ENCODE assay signal across 13 cellular contexts in genomic region chr1:61980561-61980960, GRCh38.
DNase-seq lines count a peak whose midpoint lies in the region; TF ChIP-seq lines count a peak whose summit lies in the region.
"Had no signal": no experiment of that assay in that cellular context is flagged by ENCODE, and none has a peak within 500 bp of the region (broad histone marks: within the 10 kb centered on the region; RNA-seq: fewer than 3 reads in every experiment).

No MANE protein-coding gene starts in this region.

- H3K4me2 ChIP-seq in mesenchymal stem cell (ENCODE audit: low read length, poor library complexity, severe bottlenecking) = no peak overlapping the region

- no peak overlapping the region for H3K4ac ChIP-seq in mesenchymal stem cell (ENCODE audit: low read depth in 1 of 2, low read length in 2 of 2)

- no peak overlapping the region for H3K18ac ChIP-seq in mesenchymal stem cell (ENCODE audit: low read depth in 1 of 2, low read length in 2 of 2)

- intact Hi-C loops in A673 (cut with micrococcal nuclease; ENCODE audit: unreplicated experiment) = no loop called here

- H3K79me1 ChIP-seq in mesenchymal stem cell (replicated peaks; ENCODE audit: low read length, poor library complexity, severe bottlenecking) = no peaks in the 10 kb centered on the region

- H4K91ac ChIP-seq in mesenchymal stem cell (ENCODE audit: low read length) = no peak overlapping the region

- H3K27ac ChIP-seq in A673 (ENCODE audit: low read depth, low read length, poor library complexity, severe bottlenecking) (no peak overlapping the region), HEK293 (ENCODE audit: extremely low read depth, low read depth, low read length) (no peak overlapping the region), mesenchymal stem cell (ENCODE audit: low read length, poor library complexity, severe bottlenecking) (no peak overlapping the region)
- H3K27ac ChIP-seq: heart left ventricle, pancreas, Peyer's patch had no signal

- H3K4me1 ChIP-seq in A673 (ENCODE audit: insufficient read depth, low read length, poor library complexity, severe bottlenecking) (peaks cover 10% of the 10 kb centered on the region), HEK293 (ENCODE audit: control insufficient read depth, insufficient read depth, low read length) (no peaks in the 10 kb centered on the region), mesenchymal stem cell (ENCODE audit: control insufficient read depth, insufficient read depth, low read depth, low read length) (no peaks in the 10 kb centered on the region)
- H3K4me1 ChIP-seq: pancreas, Peyer's patch had no signal

- no TSS peak for BruUV-seq in A673 (replicated peaks; lab: Mats Ljungman, UMichigan)

- no peak overlapping the region for H3K14ac ChIP-seq in mesenchymal stem cell (ENCODE audit: low read length in 2 of 2)

- H2BK5ac ChIP-seq in mesenchymal stem cell (ENCODE audit: low read depth, low read length, poor library complexity, severe bottlenecking) = no peak overlapping the region

- H3K9ac ChIP-seq in mesenchymal stem cell (ENCODE audit: low read length) = no peak overlapping the region

- H2AK5ac ChIP-seq in mesenchymal stem cell (ENCODE audit: low read length, severe bottlenecking) = no peak overlapping the region

- H2BK15ac ChIP-seq in mesenchymal stem cell (ENCODE audit: low read depth, poor library complexity, severe bottlenecking) = peak overlapping the region; percentile 67

- no peaks in the 10 kb centered on the region for H3K9me3 ChIP-seq in A673 (ENCODE audit: low read depth, low read length, poor library complexity, severe bottlenecking)
- no peaks in the 10 kb centered on the region for H3K9me3 ChIP-seq in HEK293 (ENCODE audit: control insufficient read depth, insufficient read depth, low read depth, low read length)
- H3K9me3 ChIP-seq in mesenchymal stem cell (ENCODE audit: control insufficient read depth, low read length) = no peaks in the 10 kb centered on the region
- H3K9me3 ChIP-seq: heart left ventricle, pancreas, Peyer's patch had no signal

- POLR2A ChIA-PET in A673 (lab: Charles Lee; ENCODE audit: low non-redundant PET) (no interaction called here), HEK293 (lab: Yijun Ruan, JAX) (no interaction called here)

- H3K36me3 ChIP-seq in A673 (ENCODE audit: insufficient read depth, low read length, poor library complexity, severe bottlenecking) (no peaks in the 10 kb centered on the region), HEK293 (ENCODE audit: control insufficient read depth in 2 of 2, insufficient read depth in 1 of 2, low read length in 2 of 2) (no peaks in the 10 kb centered on the region), mesenchymal stem cell (ENCODE audit: control insufficient read depth in 1 of 2, insufficient read depth in 2 of 2, low read depth in 1 of 2, low read length in 2 of 2) (no peaks in the 10 kb centered on the region)
- H3K36me3 ChIP-seq: heart left ventricle, pancreas, Peyer's patch had no signal

- 83% methylated on average over 3 of the region's 4 CpGs for WGBS in mesenchymal stem cell

- no peak overlapping the region for H2BK120ac ChIP-seq in mesenchymal stem cell (ENCODE audit: low read depth, low read length)

- no peak overlapping the region for H2AFZ ChIP-seq in mesenchymal stem cell (ENCODE audit: low read depth, low read length)

- CTCF ChIA-PET in A673 (lab: Charles Lee) (no interaction called here), HEK293 (lab: Yijun Ruan, JAX) (no interaction called here)

- no peak overlapping the region for H2BK12ac ChIP-seq in mesenchymal stem cell (ENCODE audit: low read length in 2 of 2)

- no peak for TF ChIP-seq CTCF in A673 (conservative IDR thresholded peaks at IDR 0.05; ENCODE audit: low read depth, low read length)
- TF ChIP-seq CTCF in HEK293 (tag by site-specific recombination; IDR thresholded peaks at IDR 0.05) = no peak

- no peak overlapping the region for H3K4me3 ChIP-seq in A673 (ENCODE audit: low read depth, low read length, poor library complexity, severe bottlenecking)
- no peak overlapping the region for H3K4me3 ChIP-seq in HEK293 (ENCODE audit: low read depth, low read length)
- no peak overlapping the region for H3K4me3 ChIP-seq in mesenchymal stem cell (ENCODE audit: insufficient read depth in 1 of 2, low read depth in 1 of 2, low read length in 2 of 2)
- H3K4me3 ChIP-seq: heart left ventricle, pancreas, Peyer's patch had no signal

- H3K27me3 ChIP-seq in A673 (replicated peaks; ENCODE audit: insufficient read depth, low read depth, low read length, poor library complexity) (no peaks in the 10 kb centered on the region), mesenchymal stem cell (ENCODE audit: control insufficient read depth in 1 of 2, insufficient read depth in 1 of 2, low read length in 2 of 2) (no peaks in the 10 kb centered on the region)
- H3K27me3 ChIP-seq: heart left ventricle, pancreas, Peyer's patch had no signal

- DNase-seq in A673 (ENCODE audit: low spot score) = peak; percentile 74
- DNase-seq in brain pericyte (ENCODE audit: low read depth, low spot score) = peak; percentile 77
- peak; percentile 5 for DNase-seq in mesenchymal stem cell
- no peak for DNase-seq in NCI-H446 treated with DMSO at 0.1 percent for 48 hours (lab: John Stamatoyannopoulos, UW)
- no peak for DNase-seq in COR-L47 (lab: John Stamatoyannopoulos, UW)
- no peak for DNase-seq in activated naive CD4-positive, alpha-beta T cell treated with Interleukin-2 at 50 U/mL for 16 hours
- DNase-seq in NCI-H526 treated with DMSO at 0.1 percent for 48 hours (lab: John Stamatoyannopoulos, UW) = no peak
- DNase-seq: activated naive CD8-positive, alpha-beta T cell treated with anti-CD3 and anti-CD28 coated beads, Interleukin-2, amount 10 ng/mL, durations not matched to agents 7 days and 5 days; effector memory CD4-positive, alpha-beta T cell; heart left ventricle; pancreas; Peyer's patch had no signal

- H4K8ac ChIP-seq in mesenchymal stem cell (ENCODE audit: low read length) = no peak overlapping the region

- H3K23ac ChIP-seq in mesenchymal stem cell (ENCODE audit: low read length in 2 of 2) = no peak overlapping the region

TF ChIP-seq in HEK293, 187 proteins besides CTCF, POLR2A, EP300 and RAD21:
- TF ChIP-seq SCRT2 (tag by site-specific recombination; IDR thresholded peaks at IDR 0.05) (peak; percentile 66), ZSCAN23 (tag by site-specific recombination; IDR thresholded peaks at IDR 0.05) (no peak), PATZ1 (tag by site-specific recombination; IDR thresholded peaks at IDR 0.05) (no peak), WT1 (tag by site-specific recombination; IDR thresholded peaks at IDR 0.05) (no peak), ZNF560 (tag by site-specific recombination; IDR thresholded peaks at IDR 0.05; ENCODE audit: borderline replicate concordance) (no peak), ZNF239 (tag by site-specific recombination; IDR thresholded peaks at IDR 0.05) (no peak), ZNF175 (tag by site-specific recombination; IDR thresholded peaks at IDR 0.05) (no peak)

Comparison
In these comparisons a context has a peak if more than half of its experiments do, and no peak if none do; other contexts are left out.
1. DNase-seq: peak in A673 (single experiment), brain pericyte (single experiment) and mesenchymal stem cell (single experiment); none in NCI-H446 treated with DMSO at 0.1 percent for 48 hours (single experiment), COR-L47 (single experiment), activated naive CD4-positive, alpha-beta T cell treated with Interleukin-2 at 50 U/mL for 16 hours (single experiment) and NCI-H526 treated with DMSO at 0.1 percent for 48 hours (single experiment).